In the genomic region with DNA sequence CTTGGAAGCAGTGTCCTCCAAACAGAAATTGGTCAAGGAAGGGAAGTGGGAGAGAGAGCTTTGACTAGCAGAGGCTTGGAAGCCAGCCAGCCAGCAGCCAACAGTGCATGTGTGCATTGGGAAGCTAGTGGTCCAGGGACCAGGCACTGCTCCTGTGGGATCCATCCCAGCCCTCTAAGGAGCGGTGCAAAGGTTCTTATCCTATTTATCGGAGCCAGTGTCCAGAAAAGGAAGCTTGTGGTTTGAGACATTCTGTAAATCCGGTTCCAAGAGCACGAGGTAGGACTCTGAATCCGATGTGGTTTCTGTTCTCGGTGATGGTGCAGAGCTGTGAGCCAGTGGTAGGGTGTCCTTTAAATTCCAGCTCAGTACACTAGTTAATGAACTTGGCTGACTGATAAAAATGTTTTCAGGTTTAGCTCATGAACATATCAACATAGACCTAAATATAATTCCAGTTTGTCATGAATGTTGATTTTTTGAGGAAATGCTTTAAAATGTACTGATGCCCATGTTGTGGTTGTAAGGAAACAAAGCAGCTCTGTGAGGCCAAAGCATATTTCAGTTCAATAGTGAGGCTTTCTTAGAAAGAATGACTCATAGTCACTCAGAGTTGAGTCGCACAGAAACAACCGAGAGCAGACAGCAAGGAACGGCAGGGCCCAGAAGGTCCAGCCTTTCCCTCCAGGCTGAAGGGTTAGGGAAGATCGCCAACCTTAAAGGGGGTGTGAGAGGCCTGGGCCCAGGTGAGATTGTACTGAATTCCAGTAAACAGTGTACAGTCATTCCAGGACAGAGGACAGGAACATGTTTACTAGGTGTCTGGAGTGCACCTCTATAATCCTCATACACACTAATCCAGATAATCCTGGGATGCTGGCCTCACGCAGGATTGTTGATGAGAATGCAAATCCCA, we compare ENCODE assay signal across 8 cellular contexts. TPM values are rescaled to one million over a fixed set of nuclear protein-coding genes. Genes with fewer than 3 reads are reported as not detected.
DNase-seq lines count a peak whose midpoint lies in the region; TF ChIP-seq lines count a peak whose summit lies in the region.

No MANE protein-coding gene starts in this region.

- peaks cover 3% of the 10 kb centered on the region for H3K4me1 ChIP-seq in prostate gland (replicated peaks)

- H3K4me1 Mint-ChIP-seq in activated T-helper 1 cell treated with anti-CD3 and anti-CD28 coated beads, Interleukin-12 subunit alpha, Interleukin-12 subunit beta, Interleukin-2, Interleukin-4 antibody, amounts not matched to agents 30 ng/mL and 10 ng/mL and 1 ng/mL, durations not matched to agents 14 hours and 24 hours and 36 hours (ENCODE audit: low read depth) = peaks cover 31% of the 10 kb centered on the region

- H3K36me3 Mint-ChIP-seq in activated T-helper 1 cell treated with anti-CD3 and anti-CD28 coated beads, Interleukin-12 subunit alpha, Interleukin-12 subunit beta, Interleukin-2, Interleukin-4 antibody, amounts not matched to agents 30 ng/mL and 10 ng/mL and 1 ng/mL, durations not matched to agents 14 hours and 24 hours and 36 hours (ENCODE audit: low read depth) = peaks cover 37% of the 10 kb centered on the region

- peak overlapping the region; percentile 62 for H3K4me3 Mint-ChIP-seq in activated T-helper 1 cell treated with anti-CD3 and anti-CD28 coated beads, Interleukin-12 subunit alpha, Interleukin-12 subunit beta, Interleukin-2, Interleukin-4 antibody, amounts not matched to agents 30 ng/mL and 10 ng/mL and 1 ng/mL, durations not matched to agents 14 hours and 24 hours and 36 hours

- H3K27me3 Mint-ChIP-seq in activated T-helper 1 cell treated with anti-CD3 and anti-CD28 coated beads, Interleukin-12 subunit alpha, Interleukin-12 subunit beta, Interleukin-2, Interleukin-4 antibody, amounts not matched to agents 30 ng/mL and 10 ng/mL and 1 ng/mL, durations not matched to agents 14 hours and 24 hours and 36 hours (ENCODE audit: insufficient read depth) = no peaks in the 10 kb centered on the region

- intact Hi-C loops in activated T-helper 1 cell treated with anti-CD3 and anti-CD28 coated beads, Interleukin-12 subunit alpha, Interleukin-12 subunit beta, Interleukin-2, Interleukin-4 antibody, amounts not matched to agents 30 ng/mL and 10 ng/mL and 1 ng/mL, durations not matched to agents 14 hours and 24 hours and 36 hours (cut with micrococcal nuclease) = loop anchor here (1.0 to 10.0 kb wide), 4 partner anchors 21 to 202 kb away; partner anchors contain the start of gene GARRE1
- intact Hi-C loops in prostate gland (cut with DNase I) = no loop called here

- peak overlapping the region; percentile 76 for H3K27ac Mint-ChIP-seq in activated T-helper 1 cell treated with anti-CD3 and anti-CD28 coated beads, Interleukin-12 subunit alpha, Interleukin-12 subunit beta, Interleukin-2, Interleukin-4 antibody, amounts not matched to agents 30 ng/mL and 10 ng/mL and 1 ng/mL, durations not matched to agents 14 hours and 24 hours and 36 hours

- no peaks in the 10 kb centered on the region for H3K9me3 Mint-ChIP-seq in activated T-helper 1 cell treated with anti-CD3 and anti-CD28 coated beads, Interleukin-12 subunit alpha, Interleukin-12 subunit beta, Interleukin-2, Interleukin-4 antibody, amounts not matched to agents 30 ng/mL and 10 ng/mL and 1 ng/mL, durations not matched to agents 14 hours and 24 hours and 36 hours

- DNase-seq in NK-92 treated with Interleukin-12 subunit alpha and Interleukin-12 subunit beta, amount 100 ng/mL, for 24 hours (lab: John Stamatoyannopoulos, UW) = peak; percentile 20
- no peak for DNase-seq in NK-92 (lab: John Stamatoyannopoulos, UW; ENCODE audit: unreplicated experiment)
- DNase-seq in HK-2 (ENCODE audit: unreplicated experiment) = peak; percentile 45
- DNase-seq in activated T-helper 1 cell treated with anti-CD3 and anti-CD28 coated beads, Interleukin-12 subunit alpha, Interleukin-12 subunit beta, Interleukin-2, Interleukin-4 antibody, amounts not matched to agents 30 ng/mL and 10 ng/mL and 1 ng/mL, durations not matched to agents 14 hours and 24 hours and 36 hours (ENCODE audit: low spot score) = peak; percentile 5
- peak; percentile 72 for DNase-seq in glomerular endothelial cell (ENCODE audit: extremely low read depth, low read depth, low spot score)
- no peak for DNase-seq in prostate gland (ENCODE audit: low spot score)
- no peak for DNase-seq in NCI-H187 (lab: John Stamatoyannopoulos, UW)
- DNase-seq in OCI-M2 (lab: John Stamatoyannopoulos, UW; ENCODE audit: unreplicated experiment) = no peak

- no peaks in the 10 kb centered on the region for H3K9me3 ChIP-seq in prostate gland

- peak overlapping the region; percentile 55 to 63 for H3K27ac ChIP-seq in prostate gland

- WGBS in prostate gland = 35% methylated on average over 11 of the region's 11 CpGs

- no peak overlapping the region for H3K4me3 ChIP-seq in prostate gland

- no peak for TF ChIP-seq CTCF in prostate gland (IDR thresholded peaks at IDR 0.05)

- TF ChIP-seq POLR2A in prostate gland (IDR thresholded peaks at IDR 0.05) = no peak

- no peaks in the 10 kb centered on the region for H3K36me3 ChIP-seq in prostate gland

- no peaks in the 10 kb centered on the region for H3K27me3 ChIP-seq in prostate gland (replicated peaks; ENCODE audit: insufficient read depth)

RNA-seq across cellular contexts. Expression of gene GARRE1, which starts 21.5 kb away (rescaled TPM):
- total RNA-seq in activated T-helper 1 cell treated with anti-CD3 and anti-CD28 coated beads, Interleukin-12 subunit alpha, Interleukin-12 subunit beta, Interleukin-2, Interleukin-4 antibody, amounts not matched to agents 30 ng/mL and 10 ng/mL and 1 ng/mL, durations not matched to agents 14 hours and 24 hours and 36 hours = 11.6 and 13.1 TPM in 2 replicates
- 35.5 and 43.9 TPM in 2 replicates for total RNA-seq in glomerular endothelial cell
- total RNA-seq in prostate gland = 10 to 100 TPM; 17.9 to 29.5 TPM

Comparison
In these comparisons a context has a peak if more than half of its experiments do, and no peak if none do; other contexts are left out.
1. DNase-seq: peak in NK-92 treated with Interleukin-12 subunit alpha and Interleukin-12 subunit beta, amount 100 ng/mL, for 24 hours (single experiment), HK-2 (single experiment), activated T-helper 1 cell treated with anti-CD3 and anti-CD28 coated beads, Interleukin-12 subunit alpha, Interleukin-12 subunit beta, Interleukin-2, Interleukin-4 antibody, amounts not matched to agents 30 ng/mL and 10 ng/mL and 1 ng/mL, durations not matched to agents 14 hours and 24 hours and 36 hours (single experiment) and glomerular endothelial cell (single experiment); none in NK-92 (single experiment), prostate gland (single experiment), NCI-H187 (0 of 2) and OCI-M2 (single experiment).